ENCODE assay signal across 8 cellular contexts in genomic region chr11:47766363-47767227, GRCh38. TPM values are rescaled to one million over a fixed set of nuclear protein-coding genes. Genes with fewer than 3 reads are reported as not detected.
DNase-seq lines count a peak whose midpoint lies in the region; ATAC-seq and TF ChIP-seq lines count a peak whose summit lies in the region.

No MANE protein-coding gene starts in this region.

- peak; percentile 36 to 44 for DNase-seq in NCI-H187 (lab: John Stamatoyannopoulos, UW)
- no peak for DNase-seq in NCI-H187 treated with DMSO at 0.1 percent for 48 hours (lab: John Stamatoyannopoulos, UW)
- peak; percentile 69 for DNase-seq in NCI-H146 (lab: John Stamatoyannopoulos, UW)
- DNase-seq in activated CD4-positive, alpha-beta T cell treated with anti-CD3 and anti-CD28 coated beads, Interleukin-2, amount 50 U/mL, for 48 hours: peak; percentile 79 to 86
- DNase-seq in dorsolateral prefrontal cortex: peak; percentile 34 to 75 (median 56)
- peak; percentile 82 for DNase-seq in lower lobe of right lung
- peak; percentile 22 to 61 (median 48) for DNase-seq in stimulated activated CD4-positive, alpha-beta T cell treated with anti-CD3 and anti-CD28 coated beads, TNF-alpha, amount 100 ng/mL, for 1 hour (ENCODE audit: low read depth in 3 of 3, low spot score in 1 of 3)

- H3K36me3 ChIP-seq in lower lobe of right lung: peaks cover 34% of the 10 kb centered on the region

- TF ChIP-seq CTCF in dorsolateral prefrontal cortex (IDR thresholded peaks at IDR 0.05 in 54 of 56, conservative IDR thresholded peaks at IDR 0.05 in 2 of 56; ENCODE audit: low read depth in 1 of 56, partially characterized antibody in 56 of 56): peak in 3 of 56 donors; percentile 2 to 4 (median 3)
- TF ChIP-seq CTCF in lower lobe of right lung (IDR thresholded peaks at IDR 0.05): no peak

- ATAC-seq in HG02759 (IDR thresholded peaks at IDR 0.05; ENCODE audit: unreplicated experiment): peak; percentile 39
- ATAC-seq in lower lobe of right lung: peak; percentile 66 to 69

- intact Hi-C loops in dorsolateral prefrontal cortex (cut with DNase I): loop anchor here (1.0 to 10.0 kb wide), 4 partner anchors 81 to 192 kb away; partner anchors contain the start of genes MTCH2 (in 2 of the 2), NUP160 (in 2 of the 2), KBTBD4 (in 1 of the 2) and NDUFS3 (in 1 of the 2)
- intact Hi-C loops in lower lobe of right lung (cut with DNase I): no loop called here

- H3K4me3 ChIP-seq in dorsolateral prefrontal cortex (peak overlapping the region; percentile 65 to 99 (median 91)), lower lobe of right lung (peak overlapping the region; percentile 83)

- H3K9me3 ChIP-seq in lower lobe of right lung: no peaks in the 10 kb centered on the region

- H3K4me1 ChIP-seq in lower lobe of right lung: peaks cover 30% of the 10 kb centered on the region

- H3K27ac ChIP-seq in dorsolateral prefrontal cortex (peak overlapping the region; percentile 80 to 100 (median 99)), lower lobe of right lung (peak overlapping the region; percentile 99)

- no peaks in the 10 kb centered on the region for H3K27me3 ChIP-seq in dorsolateral prefrontal cortex
- H3K27me3 ChIP-seq in lower lobe of right lung (ENCODE audit: low read depth): no peaks in the 10 kb centered on the region

RNA-seq across cellular contexts. Expression of gene FNBP4, which starts 0.5 kb away (rescaled TPM):
- total RNA-seq in dorsolateral prefrontal cortex (100 to 1,000 TPM in 57 of 120 experiments, 10 to 100 TPM in 63; 59.2 to 152 (median 98.6) TPM), lower lobe of right lung (87.3 TPM)

RNA-seq across cellular contexts. Expression of gene AGBL2, which starts 51.4 kb away (rescaled TPM):
- total RNA-seq in dorsolateral prefrontal cortex: 1 to 10 TPM in 64 of 120 experiments, under 1 TPM in 46, not detected in 10; 0.17 to 3.9 (median 1.2) TPM
- total RNA-seq in lower lobe of right lung: 6.0 TPM
